In genomic region chr21:29232601-29233541, GRCh38 we compare ENCODE assay signal across 9 cellular contexts.
DNase-seq lines count a peak whose midpoint lies in the region; ATAC-seq and TF ChIP-seq lines count a peak whose summit lies in the region.
"Had no signal": no experiment of that assay in that cellular context is flagged by ENCODE, and none has a peak within 500 bp of the region (broad histone marks: within the 10 kb centered on the region; RNA-seq: fewer than 3 reads in every experiment).

No MANE protein-coding gene starts in this region.

- peaks cover 40% of the 10 kb centered on the region for H3K4me1 ChIP-seq in A673 (ENCODE audit: insufficient read depth, low read length, poor library complexity, severe bottlenecking)

- no peaks in the 10 kb centered on the region for H3K36me3 Mint-ChIP-seq in central memory CD8-positive, alpha-beta T cell (ENCODE audit: insufficient read depth)
- no peaks in the 10 kb centered on the region for H3K36me3 Mint-ChIP-seq in Calu3 (ENCODE audit: insufficient read depth, unreplicated experiment)

- peaks cover 31% of the 10 kb centered on the region for H3K27me3 Mint-ChIP-seq in central memory CD8-positive, alpha-beta T cell
- H3K27me3 Mint-ChIP-seq in Calu3 (ENCODE audit: unreplicated experiment) = no peaks in the 10 kb centered on the region

- TF ChIP-seq CTCF in A673 (conservative IDR thresholded peaks at IDR 0.05; ENCODE audit: low read depth, low read length) (peak; percentile 48), Calu3 (IDR thresholded peaks at IDR 0.05; ENCODE audit: unreplicated experiment) (no peak)

- no peak overlapping the region for H3K4me3 ChIP-seq in A673 (ENCODE audit: low read depth, low read length, poor library complexity, severe bottlenecking)
- H3K4me3 ChIP-seq: right lobe of liver had no signal

- DNase-seq in A673 (ENCODE audit: low spot score) (peak; percentile 61), LHCN-M2 (ENCODE audit: low read depth) (peak; percentile 65), left lobe of liver (ENCODE audit: low spot score) (no peak), HT-29 (ENCODE audit: low spot score) (no peak), Calu3 (no peak)
- no peak for DNase-seq in central memory CD8-positive, alpha-beta T cell (ENCODE audit: low spot score in 2 of 2)
- DNase-seq in activated CD4-positive, alpha-beta T cell treated with anti-CD3 and anti-CD28 coated beads for 4 hours = no peak
- DNase-seq: right lobe of liver had no signal

- H3K4me1 Mint-ChIP-seq in central memory CD8-positive, alpha-beta T cell = peaks cover 7% of the 10 kb centered on the region
- peaks cover 17% of the 10 kb centered on the region for H3K4me1 Mint-ChIP-seq in Calu3 (ENCODE audit: low read depth, unreplicated experiment)

- no peaks in the 10 kb centered on the region for H3K27me3 ChIP-seq in A673 (replicated peaks; ENCODE audit: insufficient read depth, low read depth, low read length, poor library complexity)
- H3K27me3 ChIP-seq: right lobe of liver had no signal

- peak overlapping the region; percentile 67 for H3K27ac ChIP-seq in A673 (ENCODE audit: low read depth, low read length, poor library complexity, severe bottlenecking)
- H3K27ac ChIP-seq: right lobe of liver had no signal

- no peak overlapping the region for H3K27ac Mint-ChIP-seq in central memory CD8-positive, alpha-beta T cell (ENCODE audit: low read depth)
- no peak overlapping the region for H3K27ac Mint-ChIP-seq in Calu3 (ENCODE audit: unreplicated experiment)

- ATAC-seq in GM18867 (IDR thresholded peaks at IDR 0.05; ENCODE audit: unreplicated experiment) (peak; percentile 14), left lobe of liver (no peak)
- ATAC-seq in central memory CD8-positive, alpha-beta T cell (replicated peaks; ENCODE audit: extremely low read depth, poor library complexity, severe bottlenecking) = peak; percentile 24

- intact Hi-C loops in A673 (cut with micrococcal nuclease; ENCODE audit: unreplicated experiment) = no loop called here
- intact Hi-C loops in Calu3 (cut with micrococcal nuclease; ENCODE audit: unreplicated experiment) = no loop called here

- no peaks in the 10 kb centered on the region for H3K9me3 ChIP-seq in A673 (ENCODE audit: low read depth, low read length, poor library complexity, severe bottlenecking)
- H3K9me3 ChIP-seq: right lobe of liver had no signal

- BruUV-seq in A673 (replicated peaks; lab: Mats Ljungman, UMichigan) (no TSS peak), Calu3 (replicated peaks; lab: Mats Ljungman, UMichigan) (no TSS peak)

- POLR2A ChIA-PET in A673 (lab: Charles Lee; ENCODE audit: low non-redundant PET) = interaction anchor here (0.5 to 0.7 kb wide), 2 partner anchors 28 to 66 kb away, joined by 4 to 7 read pairs; partner anchors contain the start of gene BACH1

- CTCF ChIA-PET in A673 (lab: Charles Lee) = no interaction called here
- CTCF ChIA-PET in Calu3 (lab: Charles Lee) = no interaction called here

- H3K36me3 ChIP-seq in A673 (ENCODE audit: insufficient read depth, low read length, poor library complexity, severe bottlenecking) = no peaks in the 10 kb centered on the region
- H3K36me3 ChIP-seq: right lobe of liver had no signal

- no peak overlapping the region for H3K4me3 Mint-ChIP-seq in central memory CD8-positive, alpha-beta T cell
- H3K4me3 Mint-ChIP-seq in Calu3 (ENCODE audit: low read depth, unreplicated experiment) = no peak overlapping the region

- no peaks in the 10 kb centered on the region for H3K9me3 Mint-ChIP-seq in central memory CD8-positive, alpha-beta T cell
- H3K9me3 Mint-ChIP-seq in Calu3 (ENCODE audit: low read depth, unreplicated experiment) = no peaks in the 10 kb centered on the region

Comparison
In these comparisons a context has a peak if more than half of its experiments do, and no peak if none do; other contexts are left out.
1. DNase-seq: peak in A673 (single experiment) and LHCN-M2 (single experiment); none in central memory CD8-positive, alpha-beta T cell (0 of 2), left lobe of liver (single experiment), HT-29 (single experiment), activated CD4-positive, alpha-beta T cell treated with anti-CD3 and anti-CD28 coated beads for 4 hours (0 of 2) and Calu3 (single experiment).